In the genomic region with DNA sequence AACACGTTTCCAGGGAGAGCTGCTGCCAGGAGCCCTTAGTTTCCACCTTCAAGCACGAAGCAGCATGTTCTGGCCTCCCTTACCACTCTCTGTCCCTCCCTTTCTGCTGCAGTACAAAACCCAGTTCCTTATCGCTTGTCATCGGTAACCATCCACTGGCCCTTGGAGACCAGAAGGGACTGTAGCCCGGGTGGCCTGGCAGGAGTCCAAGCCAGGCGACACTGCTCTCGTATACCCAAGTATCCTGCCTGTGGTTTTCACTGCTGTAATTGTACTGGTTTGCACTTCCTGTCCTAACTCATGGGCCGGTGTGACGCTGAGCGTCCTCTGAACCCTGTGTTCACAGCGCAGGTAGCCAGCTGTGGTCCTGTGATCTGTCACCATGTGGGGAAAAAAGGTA, we compare ENCODE assay signal across 1 cellular context.
TF ChIP-seq lines count a peak whose summit lies in the region.

No MANE protein-coding gene starts in this region.

TF ChIP-seq in GM23338, 12 proteins besides CTCF, POLR2A, EP300 and RAD21 (continued from another document):
- TF ChIP-seq NANOG (IDR thresholded peaks at IDR 0.05; ENCODE audit: borderline replicate concordance), result no peak
- no peak for TF ChIP-seq ZNF114 (CRISPR knock-in tag; IDR thresholded peaks at IDR 0.05)
- no peak for TF ChIP-seq EZH2phosphoT487 (IDR thresholded peaks at IDR 0.05; ENCODE audit: unreplicated experiment)
- TF ChIP-seq ZNF331 (CRISPR knock-in tag; IDR thresholded peaks at IDR 0.05; ENCODE audit: low read depth), result no peak
- no peak for TF ChIP-seq CREB1 (CRISPR knock-in tag; IDR thresholded peaks at IDR 0.05; ENCODE audit: low read depth)
